1 cellular context compared by ENCODE assay signal in genomic region chr6:169792306-169793015, GRCh38.
A peak's percentile ranks its signal among the peaks of the same experiment; 100 is the strongest.
TF ChIP-seq lines count a peak whose summit lies in the region.

No MANE protein-coding gene starts in this region.

TF ChIP-seq in HepG2, 621 proteins besides CTCF, POLR2A, EP300 and RAD21 (continued from another document):
- TF ChIP-seq GLMP (CRISPR knock-in tag; IDR thresholded peaks at IDR 0.05; ENCODE audit: borderline replicate concordance) (no peak), ZNF570 (CRISPR knock-in tag; IDR thresholded peaks at IDR 0.05; ENCODE audit: borderline replicate concordance) (no peak), AGO1 (IDR thresholded peaks at IDR 0.05; ENCODE audit: low read depth, low read length, poor library complexity, severe bottlenecking) (peak; percentile 76), RELA (CRISPR knock-in tag; IDR thresholded peaks at IDR 0.05) (no peak)
